29 cellular contexts compared by ENCODE assay signal in genomic region chr15:66826504-66826903, GRCh38.
"Had no signal": no experiment of that assay in that cellular context is flagged by ENCODE, and none has a peak within 500 bp of the region (broad histone marks: within the 10 kb centered on the region; RNA-seq: fewer than 3 reads in every experiment).

No MANE protein-coding gene starts in this region.

- DNase-seq: activated CD4-positive, alpha-beta memory T cell treated with anti-CD3 and anti-CD28 coated beads for 36 hours; activated CD4-positive, alpha-beta T cell treated with anti-CD3 and anti-CD28 coated beads, Interleukin-2, amount 10 ng/mL, durations not matched to agents 24 days and 14 days; activated CD8-positive, alpha-beta memory T cell treated with anti-CD3 and anti-CD28 coated beads, Interleukin-2, amount 50 U/mL, for 4 hours; activated gamma-delta T cell; activated naive CD4-positive, alpha-beta T cell treated with anti-CD3 and anti-CD28 coated beads, Interleukin-2, amount 50 U/mL, for 16 hours; activated T-cell treated with anti-CD3 and anti-CD28 coated beads, Interleukin-2, amount 50 U/mL, for 1 hour; esophagus squamous epithelium; foreskin melanocyte; heart right ventricle; lower lobe of right lung; mesenchymal stem cell; nucleus accumbens; psoas muscle; stimulated activated CD4-positive, alpha-beta T cell treated with anti-CD3 and anti-CD28 coated beads, Interleukin-15, amount 100 ng/mL, for 24 hours; stimulated activated CD4-positive, alpha-beta T cell treated with anti-CD3 and anti-CD28 coated beads, Interleukin-2, amount 100 ng/mL, for 24 hours; stimulated activated naive B cell treated with anti-CD40 and anti-IgM and Interleukin-4, amounts not matched to agents 10 μg/mL and 1 μg/mL and 100 μg/mL, for 72 hours; stomach; T-helper 9 cell; thyroid gland had no signal

- H3K4me3 Mint-ChIP-seq: activated CD4-positive, alpha-beta memory T cell treated with anti-CD3 and anti-CD28 coated beads for 36 hours; activated CD4-positive, alpha-beta T cell treated with anti-CD3 and anti-CD28 coated beads, Interleukin-2, amount 10 ng/mL, durations not matched to agents 24 days and 14 days; activated T-helper 1 cell treated with anti-CD3 and anti-CD28 coated beads, Interleukin-12 subunit alpha, Interleukin-12 subunit beta, Interleukin-2, Interleukin-4 antibody, amounts not matched to agents 30 ng/mL and 10 ng/mL and 1 ng/mL, durations not matched to agents 14 hours and 24 hours and 36 hours; central memory CD8-positive, alpha-beta T cell; dendritic cell treated with granulocyte-macrophage colony-stimulating factor and Interleukin-4, amounts not matched to agents 40 ng/mL and 50 ng/mL, for 4 days; nephron; stimulated activated naive B cell treated with anti-CD40 and anti-IgM and Interleukin-4, amounts not matched to agents 10 μg/mL and 1 μg/mL and 100 μg/mL, for 72 hours; T-helper 1 cell treated with Interleukin-12 subunit alpha and Interleukin-12 subunit beta and Interleukin-4 antibody, amounts not matched to agents 30 μg/mL and 1 μg/mL, for 36 hours had no signal

- H3K36me3 ChIP-seq: breast epithelium, esophagus squamous epithelium, heart right ventricle, left lung, lower lobe of right lung, pancreas, stomach, thyroid gland had no signal

- ATAC-seq: activated CD4-positive, CD25-positive, alpha-beta regulatory T cell treated with anti-CD3 and anti-CD28 coated beads, Interleukin-2, amount 50 U/mL, for 24 hours; heart right ventricle; left lung; lower lobe of right lung; pancreas; psoas muscle; stimulated activated naive B cell treated with anti-CD40 and anti-IgM and Interleukin-4, amounts not matched to agents 10 μg/mL and 1 μg/mL and 100 μg/mL, for 72 hours had no signal

- H3K4me1 ChIP-seq: breast epithelium, lower lobe of right lung, pancreas, psoas muscle, stomach, thyroid gland had no signal

- H3K27me3 Mint-ChIP-seq: stimulated activated naive B cell treated with anti-CD40 and anti-IgM and Interleukin-4, amounts not matched to agents 10 μg/mL and 1 μg/mL and 100 μg/mL, for 72 hours had no signal

- H3K36me3 Mint-ChIP-seq: activated CD4-positive, alpha-beta memory T cell treated with anti-CD3 and anti-CD28 coated beads for 36 hours; stimulated activated naive B cell treated with anti-CD40 and anti-IgM and Interleukin-4, amounts not matched to agents 10 μg/mL and 1 μg/mL and 100 μg/mL, for 72 hours had no signal

- H3K9me3 Mint-ChIP-seq: activated CD4-positive, alpha-beta memory T cell treated with anti-CD3 and anti-CD28 coated beads for 36 hours; activated CD4-positive, alpha-beta T cell treated with anti-CD3 and anti-CD28 coated beads, Interleukin-2, amount 10 ng/mL, durations not matched to agents 24 days and 14 days; activated T-helper 1 cell treated with anti-CD3 and anti-CD28 coated beads, Interleukin-12 subunit alpha, Interleukin-12 subunit beta, Interleukin-2, Interleukin-4 antibody, amounts not matched to agents 30 ng/mL and 10 ng/mL and 1 ng/mL, durations not matched to agents 14 hours and 24 hours and 36 hours; central memory CD8-positive, alpha-beta T cell; dendritic cell treated with granulocyte-macrophage colony-stimulating factor and Interleukin-4, amounts not matched to agents 40 ng/mL and 50 ng/mL, for 4 days; nephron; T-helper 1 cell treated with Interleukin-12 subunit alpha and Interleukin-12 subunit beta and Interleukin-4 antibody, amounts not matched to agents 30 μg/mL and 1 μg/mL, for 36 hours had no signal

- H3K4me1 Mint-ChIP-seq: activated CD4-positive, alpha-beta T cell treated with anti-CD3 and anti-CD28 coated beads, Interleukin-2, amount 10 ng/mL, durations not matched to agents 24 days and 14 days; central memory CD8-positive, alpha-beta T cell had no signal

- H3K27me3 ChIP-seq: breast epithelium, heart right ventricle, left lung, pancreas, stomach, thyroid gland had no signal

- H3K4me3 ChIP-seq: breast epithelium, esophagus squamous epithelium, heart right ventricle, left lung, lower lobe of right lung, pancreas, psoas muscle, stomach, thyroid gland had no signal

- H3K27ac ChIP-seq: breast epithelium, esophagus squamous epithelium, heart right ventricle, left lung, lower lobe of right lung, pancreas, psoas muscle, stomach, thyroid gland, VCaP had no signal

- H3K9me3 ChIP-seq: breast epithelium, esophagus squamous epithelium, heart right ventricle, left lung, lower lobe of right lung, pancreas, psoas muscle, stomach, thyroid gland had no signal

- H3K27ac Mint-ChIP-seq: activated CD4-positive, alpha-beta memory T cell treated with anti-CD3 and anti-CD28 coated beads for 36 hours; activated CD4-positive, alpha-beta T cell treated with anti-CD3 and anti-CD28 coated beads, Interleukin-2, amount 10 ng/mL, durations not matched to agents 24 days and 14 days; activated T-helper 1 cell treated with anti-CD3 and anti-CD28 coated beads, Interleukin-12 subunit alpha, Interleukin-12 subunit beta, Interleukin-2, Interleukin-4 antibody, amounts not matched to agents 30 ng/mL and 10 ng/mL and 1 ng/mL, durations not matched to agents 14 hours and 24 hours and 36 hours; dendritic cell treated with granulocyte-macrophage colony-stimulating factor and Interleukin-4, amounts not matched to agents 40 ng/mL and 50 ng/mL, for 4 days; nephron; stimulated activated naive B cell treated with anti-CD40 and anti-IgM and Interleukin-4, amounts not matched to agents 10 μg/mL and 1 μg/mL and 100 μg/mL, for 72 hours; T-helper 1 cell treated with Interleukin-12 subunit alpha and Interleukin-12 subunit beta and Interleukin-4 antibody, amounts not matched to agents 30 μg/mL and 1 μg/mL, for 36 hours had no signal
